ENCODE assay signal across 15 cellular contexts in the genomic region with DNA sequence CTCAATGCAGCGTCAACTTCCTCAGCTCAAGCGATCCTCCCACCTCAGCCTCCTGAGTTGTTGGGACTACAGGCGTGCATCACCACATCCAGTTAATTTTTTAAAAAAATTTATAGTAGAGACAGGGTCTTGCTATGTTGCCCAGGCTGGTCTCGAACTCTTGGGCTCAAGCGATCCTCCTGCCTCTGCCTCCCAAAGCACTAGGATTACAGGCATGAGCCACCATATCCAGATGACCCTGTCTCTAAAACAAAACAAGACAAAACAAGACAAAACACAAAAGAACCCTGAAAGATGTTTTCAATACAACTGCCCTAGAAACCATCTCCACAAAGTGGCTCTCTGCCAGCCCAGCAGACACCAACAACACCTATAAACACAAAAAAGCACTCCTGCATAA. TPM values are rescaled to one million over a fixed set of nuclear protein-coding genes. Genes with fewer than 3 reads are reported as not detected.
DNase-seq lines count a peak whose midpoint lies in the region; ATAC-seq, FAIRE-seq and TF ChIP-seq lines count a peak whose summit lies in the region.
"Had no signal": no experiment of that assay in that cellular context is flagged by ENCODE, and none has a peak within 500 bp of the region (broad histone marks: within the 10 kb centered on the region; RNA-seq: fewer than 3 reads in every experiment).

No MANE protein-coding gene starts in this region.

- TF ChIP-seq RAD21 in H1 (IDR thresholded peaks at IDR 0.05 in 1 of 2, conservative IDR thresholded peaks at IDR 0.05 in 1 of 2; ENCODE audit: low read depth in 2 of 2, low read length in 2 of 2) = no peak

- H3K79me1 ChIP-seq in H1 (ENCODE audit: low read depth, low read length) (no peaks in the 10 kb centered on the region), neuronal stem cell (ENCODE audit: low read depth, low read length) (no peaks in the 10 kb centered on the region)

- TF ChIP-seq POLR2A in H1 (IDR thresholded peaks at IDR 0.05; ENCODE audit: control extremely low read depth in 1 of 2, low read depth in 2 of 2, low read length in 2 of 2) = no peak
- TF ChIP-seq POLR2A in esophagus muscularis mucosa (IDR thresholded peaks at IDR 0.05; ENCODE audit: low read depth) = no peak

- H2BK15ac ChIP-seq in H1 (ENCODE audit: low read length) (no peak overlapping the region), neuronal stem cell (ENCODE audit: low read length) (no peak overlapping the region)

- H2AFZ ChIP-seq in H1 (ENCODE audit: low read length) = 0 out of 2 replicates have a peak overlapping the region, but pooled peaks have one; percentile 17
- H2AFZ ChIP-seq in neuronal stem cell (ENCODE audit: low read length) = peak overlapping the region; percentile 24

- TF ChIP-seq EP300 in H1 (IDR thresholded peaks at IDR 0.05; ENCODE audit: borderline replicate concordance in 1 of 2, low read depth in 2 of 2, low read length in 2 of 2) (no peak), esophagus muscularis mucosa (IDR thresholded peaks at IDR 0.05) (no peak)

- H4K8ac ChIP-seq in H1 (ENCODE audit: extremely low read depth, insufficient read depth, low read length) (no peak overlapping the region), neuronal stem cell (ENCODE audit: low read depth, low read length) (no peak overlapping the region)

- H3K14ac ChIP-seq in H1 (ENCODE audit: insufficient read length) (no peak overlapping the region), neuronal stem cell (ENCODE audit: low read length) (no peak overlapping the region)

- no peak overlapping the region for H3K56ac ChIP-seq in H1 (replicated peaks; ENCODE audit: insufficient read length, low read depth, low read length)

- H4K20me1 ChIP-seq in H1 (replicated peaks in 1 of 2; ENCODE audit: control insufficient read depth in 1 of 2, insufficient read depth in 2 of 2, low read length in 2 of 2) = no peaks in the 10 kb centered on the region
- H4K20me1 ChIP-seq: BLaER1 treated with 17β-estradiol and CSF1 and Interleukin-3, amounts not matched to agents 10 nM and 100 nM had no signal

- H3K4ac ChIP-seq in H1 (replicated peaks; ENCODE audit: insufficient read length, low read depth, low read length) = no peak overlapping the region
- no peak overlapping the region for H3K4ac ChIP-seq in neuronal stem cell (ENCODE audit: low read length)

- H3K4me3 ChIP-seq in H1 (ENCODE audit: extremely low read depth in 1 of 4, insufficient read depth in 2 of 4, low read depth in 3 of 4, low read length in 4 of 4) = no peak overlapping the region
- no peak overlapping the region for H3K4me3 ChIP-seq in neuronal stem cell (ENCODE audit: low read length in 2 of 2)
- H3K4me3 ChIP-seq in esophagus muscularis mucosa = no peak overlapping the region
- H3K4me3 ChIP-seq: BLaER1 treated with 17β-estradiol and CSF1 and Interleukin-3, amounts not matched to agents 10 nM and 100 nM had no signal

- H3K4me2 ChIP-seq in H1 (ENCODE audit: insufficient read depth in 1 of 2, low read depth in 2 of 2, low read length in 2 of 2) (no peak overlapping the region; a peak in 1 of 4 replicates), neuronal stem cell (ENCODE audit: insufficient read depth, low read length, poor library complexity, severe bottlenecking) (no peak overlapping the region)
- H3K4me2 ChIP-seq: BLaER1 treated with 17β-estradiol and CSF1 and Interleukin-3, amounts not matched to agents 10 nM and 100 nM had no signal

- no peak for FAIRE-seq in H1 (lab: Jason Lieb, UNC)
- FAIRE-seq: G401.6 had no signal

- peaks cover 6% of the 10 kb centered on the region; the same call in 1 of the 2 replicates for H3K4me1 ChIP-seq in ES-I3 (ENCODE audit: insufficient read depth, low read length)
- peaks cover 2 to 7% (median 3%) of the 10 kb centered on the region in 4 experiments; a peak in 4 of 7 replicates for H3K4me1 ChIP-seq in H1 (replicated peaks in 1 of 4; ENCODE audit: control insufficient read depth in 3 of 4, insufficient read depth in 4 of 4, low read length in 3 of 4)
- H3K4me1 ChIP-seq in neuronal stem cell (ENCODE audit: control insufficient read depth in 2 of 2, insufficient read depth in 1 of 2, low read depth in 1 of 2, low read length in 2 of 2) = peaks cover 0 to 2% of the 10 kb centered on the region in 2 donors
- peaks cover 0 to 5% (median 0%) of the 10 kb centered on the region in 4 donors for H3K4me1 ChIP-seq in esophagus muscularis mucosa

- no peak overlapping the region for H4K91ac ChIP-seq in H1 (replicated peaks; ENCODE audit: insufficient read length, low read length)
- H4K91ac ChIP-seq in neuronal stem cell (ENCODE audit: low read depth, low read length, poor library complexity) = no peak overlapping the region

- no peaks in the 10 kb centered on the region for H3K23me2 ChIP-seq in H1 (ENCODE audit: low read depth, low read length)

- 0 out of 2 replicates have a peak overlapping the region, but pooled peaks have one; percentile 6 for H3K9ac ChIP-seq in ES-I3 (ENCODE audit: low read depth, low read length)
- H3K9ac ChIP-seq in H1 (replicated peaks in 1 of 4; ENCODE audit: extremely low read depth in 1 of 4, low read depth in 3 of 4, low read length in 3 of 4) = no peak overlapping the region
- no peak overlapping the region for H3K9ac ChIP-seq in neuronal stem cell (ENCODE audit: low read depth, low read length, poor library complexity)
- H3K9ac ChIP-seq: BLaER1 treated with 17β-estradiol and CSF1 and Interleukin-3, amounts not matched to agents 10 nM and 100 nM had no signal

- no peak overlapping the region for H4K5ac ChIP-seq in H1 (ENCODE audit: insufficient read length, low read depth, low read length)

- POLR2A ChIA-PET in H1 (lab: Charles Lee; ENCODE audit: partially characterized antibody) = no interaction called here

- peak overlapping the region; percentile 76; the same call in 1 of the 2 replicates for H3K27ac ChIP-seq in VCaP
- no peak overlapping the region for H3K27ac ChIP-seq in H1 (ENCODE audit: low read depth, low read length)
- H3K27ac ChIP-seq in neuronal stem cell (replicated peaks; ENCODE audit: low read length) = no peak overlapping the region
- H3K27ac ChIP-seq in esophagus muscularis mucosa (replicated peaks in 1 of 4) = no peak overlapping the region
- H3K27ac ChIP-seq: BLaER1 treated with 17β-estradiol and CSF1 and Interleukin-3, amounts not matched to agents 10 nM and 100 nM had no signal

- H3K9me3 ChIP-seq in ES-I3 (ENCODE audit: control insufficient read depth, insufficient read depth, low read length) (no peaks in the 10 kb centered on the region), H1 (ENCODE audit: insufficient read depth in 2 of 2, low read depth in 1 of 2, low read length in 1 of 2) (no peaks in the 10 kb centered on the region), neuronal stem cell (replicated peaks in 1 of 2; ENCODE audit: control insufficient read depth in 2 of 2, insufficient read depth in 1 of 2, low read depth in 1 of 2, low read length in 2 of 2) (peaks cover 0 to 2% of the 10 kb centered on the region in 2 donors), esophagus muscularis mucosa (no peaks in the 10 kb centered on the region)

- H3K79me2 ChIP-seq in H1 (ENCODE audit: control insufficient read depth in 1 of 2, insufficient read depth in 2 of 2, low read length in 2 of 2) = no peaks in the 10 kb centered on the region

- no peak overlapping the region for H2BK5ac ChIP-seq in H1 (ENCODE audit: low read depth, low read length)
- no peak overlapping the region for H2BK5ac ChIP-seq in neuronal stem cell (ENCODE audit: low read length)

- DNase-seq in H1 (ENCODE audit: low read depth in 1 of 2, low spot score in 2 of 2) = no peak
- no peak for DNase-seq in neuronal stem cell (ENCODE audit: low spot score)
- DNase-seq in NCI-H69 (lab: John Stamatoyannopoulos, UW) = no peak
- no peak for DNase-seq in esophagus muscularis mucosa (ENCODE audit: extremely low spot score)
- DNase-seq: DND-41, NCI-H1694 treated with DMSO at 0.1 percent for 48 hours, NCI-H510A, NCI-H774, SIG-M5 had no signal

- H2BK120ac ChIP-seq in H1 (replicated peaks; ENCODE audit: low read depth, low read length) (no peak overlapping the region), neuronal stem cell (ENCODE audit: low read depth, low read length) (no peak overlapping the region)

- H3K23ac ChIP-seq in H1 (ENCODE audit: insufficient read length) = no peak overlapping the region
- no peak overlapping the region for H3K23ac ChIP-seq in neuronal stem cell (ENCODE audit: low read depth, low read length, poor library complexity)

- intact Hi-C loops in esophagus muscularis mucosa (cut with DNase I) = no loop called here

- H3K18ac ChIP-seq in H1 (ENCODE audit: extremely low read depth, low read length) = no peak overlapping the region
- no peak overlapping the region for H3K18ac ChIP-seq in neuronal stem cell (ENCODE audit: low read length)

- H3K36me3 ChIP-seq in ES-I3 (ENCODE audit: insufficient read depth, low read length) (no peaks in the 10 kb centered on the region), H1 (ENCODE audit: control insufficient read depth in 2 of 4, insufficient read depth in 4 of 4, low read length in 3 of 4) (no peaks in the 10 kb centered on the region), neuronal stem cell (replicated peaks in 1 of 2; ENCODE audit: control insufficient read depth in 2 of 2, insufficient read depth in 2 of 2, low read length in 2 of 2) (no peaks in the 10 kb centered on the region), esophagus muscularis mucosa (peaks cover 0 to 5% (median 0%) of the 10 kb centered on the region in 4 donors)
- H3K36me3 ChIP-seq: BLaER1 treated with 17β-estradiol and CSF1 and Interleukin-3, amounts not matched to agents 10 nM and 100 nM had no signal

- TF ChIP-seq CTCF in VCaP (conservative IDR thresholded peaks at IDR 0.05) (no peak), H1 (IDR thresholded peaks at IDR 0.05; ENCODE audit: control extremely low read depth in 1 of 3, insufficient read depth in 1 of 3, low read depth in 1 of 3, low read length in 3 of 3) (no peak), esophagus muscularis mucosa (IDR thresholded peaks at IDR 0.05) (no peak)

- H2AK5ac ChIP-seq in H1 (ENCODE audit: low read depth, low read length) = 0 out of 2 replicates have a peak overlapping the region, but pooled peaks have one; percentile 53
- no peak overlapping the region for H2AK5ac ChIP-seq in neuronal stem cell (ENCODE audit: low read depth, low read length)

- 91% methylated on average over 5 of the region's 5 CpGs; no CpG with 5 or more reads in 1 of the 2 experiments for WGBS in H1 (ENCODE audit: extremely low coverage in 1 of 2, insufficient coverage in 1 of 2, insufficient read length in 1 of 2, insufficient replicate concordance in 2 of 2, low coverage in 1 of 2, low lambda C conversion rate in 2 of 2, missing lambda C conversion rate in 1 of 2), 2 experiments
- WGBS in neuronal stem cell (ENCODE audit: extremely low coverage in 2 of 2, insufficient read length in 2 of 2, insufficient replicate concordance in 1 of 2), 2 donors = no CpG with 5 or more reads among the region's 5 CpGs
- whole genome bisulfite sequencing in esophagus muscularis mucosa = 98% methylated on average over 5 of the region's 5 CpGs

- H2BK12ac ChIP-seq in H1 (ENCODE audit: low read depth, low read length) (no peak overlapping the region), neuronal stem cell (ENCODE audit: low read length) (no peak overlapping the region)

- H3K27me3 ChIP-seq in H1 (replicated peaks in 1 of 4; ENCODE audit: control insufficient read depth in 3 of 4, extremely low read depth in 1 of 4, insufficient read depth in 3 of 4, low read length in 3 of 4) (no peaks in the 10 kb centered on the region), neuronal stem cell (ENCODE audit: control insufficient read depth in 3 of 3, insufficient read depth in 3 of 3, low read depth in 1 of 3, low read length in 3 of 3) (peaks cover 0 to 3% (median 0%) of the 10 kb centered on the region in 3 experiments), esophagus muscularis mucosa (no peaks in the 10 kb centered on the region)
- H3K27me3 ChIP-seq: BLaER1 treated with 17β-estradiol and CSF1 and Interleukin-3, amounts not matched to agents 10 nM and 100 nM had no signal

- H2BK20ac ChIP-seq in H1 (ENCODE audit: low read length) = no peak overlapping the region

- ATAC-seq in HG03521 (IDR thresholded peaks at IDR 0.05; ENCODE audit: unreplicated experiment) = no peak

- CTCF ChIA-PET in H1 (lab: Charles Lee; ENCODE audit: partially characterized antibody) = interaction anchor here (0.9 to 1.7 kb wide), 8 partner anchors 9 to 291 kb away, joined by 3 to 8 read pairs (median 4); no protein-coding TSS in a partner anchor

RNA-seq across cellular contexts. Expression of gene ANKRD29, which starts 31.4 kb away (rescaled TPM):
- total RNA-seq in H1 (2021; fragmentation: NEBNext Ultra II Directional; extraction: Animal tissue kit (Norgen Biotek cat#: 25700)) = 6.3 and 7.3 TPM in 2 replicates
- 2.2 and 3.0 TPM in 2 replicates for polyA plus RNA-seq in H1 (2011; rRNA removed)
- polyA plus RNA-seq in H1 (2011; cell fraction: cytosol; rRNA removed) = 4.0 TPM
- 5.4 TPM for polyA plus RNA-seq in H1 (2011; cell fraction: nucleus; rRNA removed)
- 4.6 to 6.9 TPM (median 6.2 TPM) in 4 replicates for polyA plus RNA-seq in H1 (2012, experiment 1 of 2)
- polyA plus RNA-seq in H1 (2012, experiment 2 of 2) = 5.4 TPM
- polyA plus RNA-seq in H1 (2013, experiment 1 of 2) = 11.0 TPM
- polyA plus RNA-seq in H1 (2013, experiment 2 of 2) = 10.2 TPM
- 4.3 TPM in 2 replicates for polyA minus RNA-seq in H1 (2011; rRNA and poly(A)+ RNA removed)
- 3.4 TPM for polyA minus RNA-seq in H1 (2011; cell fraction: cytosol; rRNA and poly(A)+ RNA removed)
- polyA minus RNA-seq in H1 (2011; cell fraction: nucleus; rRNA and poly(A)+ RNA removed) = 6.8 TPM
- polyA plus RNA-seq in neuronal stem cell (2013, experiment 1 of 2) = 1.2 TPM
- 1.3 TPM for polyA plus RNA-seq in neuronal stem cell (2013, experiment 2 of 2)
- 10 to 100 TPM in 2 of 4 donors, 1 to 10 TPM in 2; 7.8 to 14.4 (median 10.9) TPM for total RNA-seq in esophagus muscularis mucosa
- total RNA-seq: OCI-LY7 had no signal

RNA-seq across cellular contexts. Expression of gene NPC1, which starts 45.0 kb away (rescaled TPM):
- total RNA-seq in H1 (2021; fragmentation: NEBNext Ultra II Directional; extraction: Animal tissue kit (Norgen Biotek cat#: 25700)) = 36.4 and 39.5 TPM in 2 replicates
- polyA plus RNA-seq in H1 (2011; rRNA removed) = 33.9 and 34.1 TPM in 2 replicates
- polyA plus RNA-seq in H1 (2011; cell fraction: cytosol; rRNA removed) = 29.4 TPM
- 66.9 TPM for polyA plus RNA-seq in H1 (2011; cell fraction: nucleus; rRNA removed)
- 25.9 to 31.8 TPM (median 29.2 TPM) in 4 replicates for polyA plus RNA-seq in H1 (2012, experiment 1 of 2)
- polyA plus RNA-seq in H1 (2012, experiment 2 of 2) = 7.7 TPM
- 56.1 TPM for polyA plus RNA-seq in H1 (2013, experiment 1 of 2)
- polyA plus RNA-seq in H1 (2013, experiment 2 of 2) = 49.7 TPM
- polyA minus RNA-seq in H1 (2011; rRNA and poly(A)+ RNA removed) = 109 and 131 TPM in 2 replicates
- polyA minus RNA-seq in H1 (2011; cell fraction: cytosol; rRNA and poly(A)+ RNA removed) = 49.4 TPM
- 105 TPM for polyA minus RNA-seq in H1 (2011; cell fraction: nucleus; rRNA and poly(A)+ RNA removed)
- polyA plus RNA-seq in neuronal stem cell (2013, experiment 1 of 2) = 21.0 TPM
- 21.8 TPM for polyA plus RNA-seq in neuronal stem cell (2013, experiment 2 of 2)
- 10 to 100 TPM; 39.9 to 63.7 (median 45.6) TPM for total RNA-seq in esophagus muscularis mucosa

RNA-seq across cellular contexts. Expression of gene LAMA3, which starts 57.9 kb away (rescaled TPM):
- total RNA-seq in H1 (2021; fragmentation: NEBNext Ultra II Directional; extraction: Animal tissue kit (Norgen Biotek cat#: 25700)) = 3.3 and 5.0 TPM in 2 replicates
- polyA plus RNA-seq in H1 (2011; rRNA removed) = 0.58 and 0.76 TPM in 2 replicates
- polyA plus RNA-seq in H1 (2011; cell fraction: cytosol; rRNA removed) = 0.69 TPM
- polyA plus RNA-seq in H1 (2011; cell fraction: nucleus; rRNA removed) = 3.6 TPM
- polyA plus RNA-seq in H1 (2012, experiment 1 of 2) = 0.71 to 1.3 TPM (median 1.1 TPM) in 4 replicates
- polyA plus RNA-seq in H1 (2012, experiment 2 of 2) = 0.21 TPM
- polyA plus RNA-seq in H1 (2013, experiment 1 of 2) = 1.7 TPM
- polyA plus RNA-seq in H1 (2013, experiment 2 of 2) = 1.6 TPM
- polyA minus RNA-seq in H1 (2011; rRNA and poly(A)+ RNA removed) = 1.0 and 2.9 TPM in 2 replicates
- polyA minus RNA-seq in H1 (2011; cell fraction: cytosol; rRNA and poly(A)+ RNA removed) = 1.3 TPM
- 2.5 TPM for polyA minus RNA-seq in H1 (2011; cell fraction: nucleus; rRNA and poly(A)+ RNA removed)
- polyA plus RNA-seq in neuronal stem cell (2013, experiment 1 of 2) = 0.20 TPM
- 0.22 TPM for polyA plus RNA-seq in neuronal stem cell (2013, experiment 2 of 2)
- total RNA-seq in esophagus muscularis mucosa = 10 to 100 TPM in 3 of 4 donors, 1 to 10 TPM in 1; 7.5 to 12.9 (median 11.7) TPM
